In genomic region chr1:180959620-180960019, GRCh38 we compare ENCODE assay signal across 1 cellular context. TPM values are rescaled to one million over a fixed set of nuclear protein-coding genes. Genes with fewer than 3 reads are reported as not detected.
"Had no signal": no experiment of that assay in that cellular context is flagged by ENCODE, and none has a peak within 500 bp of the region (broad histone marks: within the 10 kb centered on the region; RNA-seq: fewer than 3 reads in every experiment).

No MANE protein-coding gene starts in this region.

RNA-seq across cellular contexts. Expression of gene KIAA1614, which starts 46.9 kb away (rescaled TPM):
- total RNA-seq: activated CD4-positive, alpha-beta memory T cell treated with anti-CD3 and anti-CD28 coated beads for 36 hours had no signal
